In genomic region chr5:139668064-139668880, GRCh38 we compare ENCODE assay signal across 8 cellular contexts. TPM values are rescaled to one million over a fixed set of nuclear protein-coding genes. Genes with fewer than 3 reads are reported as not detected.
A peak's percentile ranks its signal among the peaks of the same experiment; 100 is the strongest.
DNase-seq lines count a peak whose midpoint lies in the region; ATAC-seq and TF ChIP-seq lines count a peak whose summit lies in the region.

No MANE protein-coding gene starts in this region.

- H3K9me3 ChIP-seq in BE2C, result no peaks in the 10 kb centered on the region

- H3K4me3 ChIP-seq in BE2C (ENCODE audit: low read depth, low read length), result peak overlapping the region; percentile 48
- peak overlapping the region; percentile 23 for H3K4me3 ChIP-seq in epithelial cell of esophagus (ENCODE audit: low read length)

- H3K27ac Mint-ChIP-seq in HFFc6, result peak overlapping the region; percentile 93
- peak overlapping the region; percentile 95 to 96 for H3K27ac Mint-ChIP-seq in natural killer cell treated with Interleukin-12 subunit alpha and Interleukin-12 subunit beta and Interleukin-15 and Interleukin-18, amount 100 ng/mL, for 72 hours

- peaks cover 7% of the 10 kb centered on the region; the same call in 1 of the 2 replicates for H3K36me3 ChIP-seq in BE2C

- DNase-seq in BE2C, result peak; percentile 82
- DNase-seq in HFFc6, result peak; percentile 65
- DNase-seq in activated CD4-positive, alpha-beta T cell treated with anti-CD3 and anti-CD28 coated beads, Interleukin-2, amount 50 U/mL, for 48 hours, result peak; percentile 43 to 53
- DNase-seq in epithelial cell of esophagus (ENCODE audit: low read depth), result peak; percentile 39
- peak; percentile 82 for DNase-seq in natural killer cell treated with Interleukin-12 subunit alpha and Interleukin-12 subunit beta and Interleukin-15 and Interleukin-18, amount 100 ng/mL, for 72 hours (ENCODE audit: low spot score)
- no peak for DNase-seq in NCI-H146 (lab: John Stamatoyannopoulos, UW)

- H3K4me3 Mint-ChIP-seq in HFFc6, result peak overlapping the region; percentile 80
- H3K4me3 Mint-ChIP-seq in natural killer cell treated with Interleukin-12 subunit alpha and Interleukin-12 subunit beta and Interleukin-15 and Interleukin-18, amount 100 ng/mL, for 72 hours, result peak overlapping the region; percentile 91

- H3K27me3 ChIP-seq in BE2C, result no peaks in the 10 kb centered on the region

- no peaks in the 10 kb centered on the region for H3K9me3 Mint-ChIP-seq in HFFc6
- H3K9me3 Mint-ChIP-seq in natural killer cell treated with Interleukin-12 subunit alpha and Interleukin-12 subunit beta and Interleukin-15 and Interleukin-18, amount 100 ng/mL, for 72 hours, result no peaks in the 10 kb centered on the region

- H3K4me1 ChIP-seq in BE2C, result peaks cover 76% of the 10 kb centered on the region

- peaks cover 6% of the 10 kb centered on the region for H3K27me3 Mint-ChIP-seq in HFFc6 (ENCODE audit: insufficient read depth)
- H3K27me3 Mint-ChIP-seq in natural killer cell treated with Interleukin-12 subunit alpha and Interleukin-12 subunit beta and Interleukin-15 and Interleukin-18, amount 100 ng/mL, for 72 hours, result no peaks in the 10 kb centered on the region

- peaks cover 44% of the 10 kb centered on the region for H3K4me1 Mint-ChIP-seq in HFFc6 (ENCODE audit: low read depth)
- peaks cover 55 to 65% of the 10 kb centered on the region in 2 donors for H3K4me1 Mint-ChIP-seq in natural killer cell treated with Interleukin-12 subunit alpha and Interleukin-12 subunit beta and Interleukin-15 and Interleukin-18, amount 100 ng/mL, for 72 hours (ENCODE audit: low read depth in 2 of 2)

- peaks cover 5% of the 10 kb centered on the region; the same call in 1 of the 2 replicates for H3K36me3 Mint-ChIP-seq in HFFc6 (ENCODE audit: low read depth)
- no peaks in the 10 kb centered on the region for H3K36me3 Mint-ChIP-seq in natural killer cell treated with Interleukin-12 subunit alpha and Interleukin-12 subunit beta and Interleukin-15 and Interleukin-18, amount 100 ng/mL, for 72 hours

- TF ChIP-seq CTCF in BE2C (IDR thresholded peaks at IDR 0.05; ENCODE audit: low read depth, low read length) (no peak), HFFc6 (IDR thresholded peaks at IDR 0.05) (no peak), epithelial cell of esophagus (IDR thresholded peaks at IDR 0.05; ENCODE audit: insufficient read depth, low read depth, low read length, missing control alignments) (no peak)

- ATAC-seq in natural killer cell treated with Interleukin-12 subunit alpha and Interleukin-12 subunit beta and Interleukin-15 and Interleukin-18, amount 100 ng/mL, for 72 hours, result peak; percentile 32 to 66
- no peak for ATAC-seq in HG03159 (IDR thresholded peaks at IDR 0.05; ENCODE audit: unreplicated experiment)
- ATAC-seq in GM18868 (IDR thresholded peaks at IDR 0.05; ENCODE audit: unreplicated experiment), result no peak

RNA-seq across cellular contexts. Expression of gene CXXC5, which starts 20.1 kb away (rescaled TPM):
- 263 TPM for polyA plus RNA-seq in BE2C (2012; ENCODE audit: insufficient read depth, insufficient read length, low read depth)
- 10 to 100 TPM; 46.4 to 58.5 (median 49.2) TPM for total RNA-seq in HFFc6 (2021; fragmentation: NEBNext Ultra II Directional; extraction: Animal tissue kit (Norgen Biotek cat#: 25700))
- 1 to 10 TPM; 4.7 to 9.0 TPM for total RNA-seq in natural killer cell treated with Interleukin-12 subunit alpha and Interleukin-12 subunit beta and Interleukin-15 and Interleukin-18, amount 100 ng/mL, for 72 hours

Comparison
In these comparisons a context has a peak if more than half of its experiments do, and no peak if none do; other contexts are left out.
1. ATAC-seq: peak in natural killer cell treated with Interleukin-12 subunit alpha and Interleukin-12 subunit beta and Interleukin-15 and Interleukin-18, amount 100 ng/mL, for 72 hours (2 of 2); none in HG03159 (single experiment) and GM18868 (single experiment).
2. RNA of gene CXXC5, which starts 20.1 kb away (total RNA-seq): 46.4 to 58.5 TPM in HFFc6; 4.7 to 9.0 TPM in natural killer cell treated with Interleukin-12 subunit alpha and Interleukin-12 subunit beta and Interleukin-15 and Interleukin-18, amount 100 ng/mL, for 72 hours; every median in the first group is over 4 times any median in the second.